1 cellular context compared by ENCODE assay signal in genomic region chr7:35801392-35802101, GRCh38.
TF ChIP-seq lines count a peak whose summit lies in the region.

No MANE protein-coding gene starts in this region.

TF ChIP-seq in HepG2, 621 proteins besides CTCF, POLR2A, EP300 and RAD21 (continued from another document and continues in another):
- TF ChIP-seq ARID4A (CRISPR knock-in tag; IDR thresholded peaks at IDR 0.05; ENCODE audit: borderline replicate concordance), result no peak
- TF ChIP-seq MBD4 (IDR thresholded peaks at IDR 0.05; ENCODE audit: borderline replicate concordance, low read length), result no peak
- TF ChIP-seq SRSF4 (IDR thresholded peaks at IDR 0.05; ENCODE audit: low read depth, low read length, poor library complexity, severe bottlenecking), result no peak
- no peak for TF ChIP-seq ATF1 (CRISPR knock-in tag; IDR thresholded peaks at IDR 0.05)
- no peak for TF ChIP-seq ZBTB49 (CRISPR knock-in tag; IDR thresholded peaks at IDR 0.05; ENCODE audit: borderline replicate concordance)
- no peak for TF ChIP-seq ZNF234 (CRISPR knock-in tag; conservative IDR thresholded peaks at IDR 0.05)
- no peak for TF ChIP-seq RNF2 (conservative IDR thresholded peaks at IDR 0.05; ENCODE audit: low read depth)
- no peak for TF ChIP-seq MLX (CRISPR knock-in tag; IDR thresholded peaks at IDR 0.05)
- TF ChIP-seq ZNF564 (CRISPR knock-in tag; IDR thresholded peaks at IDR 0.05), result no peak; the same call in 1 of the 2 replicates
- no peak for TF ChIP-seq TRIM24 (CRISPR knock-in tag; IDR thresholded peaks at IDR 0.05)
- no peak for TF ChIP-seq CSRNP1 (CRISPR knock-in tag; IDR thresholded peaks at IDR 0.05)
- TF ChIP-seq ASH2L (IDR thresholded peaks at IDR 0.05; ENCODE audit: insufficient read length, low read depth, low read length), result peak; percentile 74
- TF ChIP-seq SYNCRIP (IDR thresholded peaks at IDR 0.05; ENCODE audit: insufficient read depth, low read depth, low read length), result no peak
- TF ChIP-seq ZBTB26 (CRISPR knock-in tag; IDR thresholded peaks at IDR 0.05; ENCODE audit: borderline replicate concordance), result no peak
- TF ChIP-seq HNRNPUL1 (IDR thresholded peaks at IDR 0.05; ENCODE audit: low read depth, low read length), result no peak
- TF ChIP-seq ZNF788 (CRISPR knock-in tag; IDR thresholded peaks at IDR 0.05; ENCODE audit: borderline replicate concordance), result no peak
- TF ChIP-seq POLR2AphosphoS2 (IDR thresholded peaks at IDR 0.05; ENCODE audit: low read depth, low read length), result no peak
- no peak for TF ChIP-seq TCF12 (IDR thresholded peaks at IDR 0.05)
- TF ChIP-seq TCF12 (CRISPR knock-in tag; IDR thresholded peaks at IDR 0.05), result no peak
- TF ChIP-seq POGZ (CRISPR knock-in tag; IDR thresholded peaks at IDR 0.05), result no peak
- TF ChIP-seq REL (CRISPR knock-in tag; conservative IDR thresholded peaks at IDR 0.05), result no peak
- TF ChIP-seq HDAC6 (IDR thresholded peaks at IDR 0.05; ENCODE audit: low read depth, low read length), result no peak
- no peak for TF ChIP-seq ZNF761 (CRISPR knock-in tag; conservative IDR thresholded peaks at IDR 0.05)
- TF ChIP-seq ZNF317 (CRISPR knock-in tag; IDR thresholded peaks at IDR 0.05), result no peak
- 0 out of 2 replicates have a peak, but pooled peaks have one; percentile 32 for TF ChIP-seq MYPOP (CRISPR knock-in tag; IDR thresholded peaks at IDR 0.05)
- TF ChIP-seq RFX5 (IDR thresholded peaks at IDR 0.05; ENCODE audit: low read depth, low read length), result no peak
- no peak for TF ChIP-seq HMG20B (CRISPR knock-in tag; conservative IDR thresholded peaks at IDR 0.05)
- TF ChIP-seq ZNF75D (CRISPR knock-in tag; IDR thresholded peaks at IDR 0.05; ENCODE audit: borderline replicate concordance), result no peak
- TF ChIP-seq MXD4 (CRISPR knock-in tag; IDR thresholded peaks at IDR 0.05), result no peak
- no peak; the same call in 1 of the 2 replicates for TF ChIP-seq KLF9 (CRISPR knock-in tag; IDR thresholded peaks at IDR 0.05; ENCODE audit: low read depth)
- TF ChIP-seq EZH2 (conservative IDR thresholded peaks at IDR 0.05; ENCODE audit: low read depth, low read length), result no peak
- TF ChIP-seq ZNF331 (CRISPR knock-in tag; IDR thresholded peaks at IDR 0.05), result no peak
- TF ChIP-seq AHR (CRISPR knock-in tag; IDR thresholded peaks at IDR 0.05), result 0 out of 2 replicates have a peak, but pooled peaks have one; percentile 23
- TF ChIP-seq ZNF235 (CRISPR knock-in tag; IDR thresholded peaks at IDR 0.05; ENCODE audit: borderline replicate concordance), result peak; percentile 77; the same call in 1 of the 2 replicates
- no peak for TF ChIP-seq TCF7 (IDR thresholded peaks at IDR 0.05; ENCODE audit: low read depth)
- no peak for TF ChIP-seq DMAP1 (CRISPR knock-in tag; IDR thresholded peaks at IDR 0.05)
- TF ChIP-seq NAIF1 (CRISPR knock-in tag; IDR thresholded peaks at IDR 0.05; ENCODE audit: borderline replicate concordance), result no peak; the same call in 1 of the 2 replicates
- TF ChIP-seq ZNF569 (CRISPR knock-in tag; IDR thresholded peaks at IDR 0.05; ENCODE audit: borderline replicate concordance), result no peak
- TF ChIP-seq ZSCAN25 (CRISPR knock-in tag; IDR thresholded peaks at IDR 0.05), result no peak
- TF ChIP-seq ZNF460 (CRISPR knock-in tag; IDR thresholded peaks at IDR 0.05; ENCODE audit: borderline replicate concordance), result no peak
- TF ChIP-seq PRPF4 (IDR thresholded peaks at IDR 0.05; ENCODE audit: low read depth, low read length, poor library complexity, severe bottlenecking), result peak; percentile 5
- peak; percentile 30; the same call in 1 of the 2 replicates for TF ChIP-seq GABPB1 (CRISPR knock-in tag; IDR thresholded peaks at IDR 0.05)
- TF ChIP-seq ZNF674 (CRISPR knock-in tag; IDR thresholded peaks at IDR 0.05; ENCODE audit: low read depth), result no peak
- TF ChIP-seq DRAP1 (CRISPR knock-in tag; IDR thresholded peaks at IDR 0.05), result no peak
- TF ChIP-seq ZNF768 (CRISPR knock-in tag; IDR thresholded peaks at IDR 0.05), result peak; percentile 48; the same call in 1 of the 2 replicates
- TF ChIP-seq ZNF281 (CRISPR knock-in tag; IDR thresholded peaks at IDR 0.05; ENCODE audit: borderline replicate concordance), result no peak
- no peak for TF ChIP-seq ZNF503 (CRISPR knock-in tag; IDR thresholded peaks at IDR 0.05)
- TF ChIP-seq ZNF136 (CRISPR knock-in tag; IDR thresholded peaks at IDR 0.05; ENCODE audit: low read depth), result no peak
- 0 out of 2 replicates have a peak, but pooled peaks have one; percentile 51 for TF ChIP-seq PRMT3 (CRISPR knock-in tag; IDR thresholded peaks at IDR 0.05; ENCODE audit: borderline replicate concordance, low read depth)
- TF ChIP-seq GMEB1 (CRISPR knock-in tag; IDR thresholded peaks at IDR 0.05; ENCODE audit: borderline replicate concordance), result no peak
- TF ChIP-seq KDM1A (CRISPR knock-in tag; IDR thresholded peaks at IDR 0.05), result no peak
